ENCODE assay signal across 9 cellular contexts in genomic region chrX:118847676-118848075, GRCh38. TPM values are rescaled to one million over a fixed set of nuclear protein-coding genes. Genes with fewer than 3 reads are reported as not detected.
DNase-seq lines count a peak whose midpoint lies in the region; ATAC-seq lines count a peak whose summit lies in the region.
"Had no signal": no experiment of that assay in that cellular context is flagged by ENCODE, and none has a peak within 500 bp of the region (broad histone marks: within the 10 kb centered on the region; RNA-seq: fewer than 3 reads in every experiment).

No MANE protein-coding gene starts in this region.

- H3K27me3 Mint-ChIP-seq in memory B cell, result no peaks in the 10 kb centered on the region

- peak; percentile 31 for ATAC-seq in memory B cell (ENCODE audit: low read depth)
- no peak for ATAC-seq in HG03442 (IDR thresholded peaks at IDR 0.05; ENCODE audit: unreplicated experiment)

- H3K36me3 Mint-ChIP-seq in memory B cell, result no peaks in the 10 kb centered on the region

- DNase-seq in DMS153 (lab: John Stamatoyannopoulos, UW), result peak; percentile 22
- peak; percentile 18 for DNase-seq in HuH-7.5 (ENCODE audit: low spot score)
- DNase-seq in NOMO-1 treated with dmso at 0.1 percent for 144 hours (lab: John Stamatoyannopoulos, UW; ENCODE audit: unreplicated experiment), result peak; percentile 10
- DNase-seq in dedifferentiated amniotic fluid mesenchymal stem cell (ENCODE audit: extremely low spot score), result peak; percentile 63
- peak in 1 of 2 donors; percentile 40 for DNase-seq in memory B cell (ENCODE audit: low spot score in 2 of 2)
- no peak for DNase-seq in mesenteric fat pad (ENCODE audit: low spot score)
- DNase-seq in effector CD8-positive, alpha-beta T cell (lab: John Stamatoyannopoulos, UW), result no peak

- no peaks in the 10 kb centered on the region for H3K4me1 Mint-ChIP-seq in memory B cell

- no peak overlapping the region for H3K27ac Mint-ChIP-seq in memory B cell

- H3K4me3 Mint-ChIP-seq in memory B cell, result no peak overlapping the region

- H3K9me3 Mint-ChIP-seq in memory B cell, result no peaks in the 10 kb centered on the region

RNA-seq across cellular contexts. Expression of gene ZCCHC12, which starts 24.1 kb away (rescaled TPM):
- not detected for total RNA-seq in mesenteric fat pad
- total RNA-seq: SJSA1 had no signal

Comparison
In these comparisons a context has a peak if more than half of its experiments do, and no peak if none do; other contexts are left out.
1. DNase-seq: peak in DMS153 (single experiment), HuH-7.5 (single experiment), NOMO-1 treated with dmso at 0.1 percent for 144 hours (single experiment) and dedifferentiated amniotic fluid mesenchymal stem cell (single experiment); none in mesenteric fat pad (single experiment) and effector CD8-positive, alpha-beta T cell (single experiment).